8 cellular contexts compared by ENCODE assay signal in the genomic region with DNA sequence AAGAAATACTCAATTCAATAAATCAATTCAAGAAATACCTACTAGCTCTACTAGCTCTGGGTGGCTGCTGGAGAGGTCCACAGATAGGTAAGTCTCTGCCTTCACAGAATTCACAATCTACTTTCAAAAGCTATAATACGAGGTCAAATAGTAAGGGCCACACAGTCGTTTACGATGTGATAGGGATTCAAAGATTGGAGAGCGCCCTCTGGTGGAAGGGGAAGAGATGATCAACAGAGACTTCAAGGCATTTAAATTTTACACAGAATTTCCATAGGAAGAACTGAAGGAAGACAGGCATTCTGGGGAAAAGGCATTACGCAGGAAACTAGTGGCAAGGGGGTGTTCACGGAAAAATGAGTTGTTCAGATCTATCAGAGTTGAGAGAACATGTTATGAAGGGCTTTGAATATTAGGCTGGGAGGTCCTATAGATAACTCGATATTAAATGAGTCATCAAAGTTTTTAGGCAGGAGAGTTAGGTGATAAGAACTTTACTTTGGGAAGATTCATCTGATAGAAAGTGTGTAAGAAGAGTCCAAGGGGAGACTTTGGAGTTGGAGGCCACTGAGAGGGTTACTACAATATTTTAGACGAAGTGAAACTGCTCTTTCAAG.
DNase-seq lines count a peak whose midpoint lies in the region; ATAC-seq and TF ChIP-seq lines count a peak whose summit lies in the region.

No MANE protein-coding gene starts in this region.

- H3K9me3 Mint-ChIP-seq in MCF 10A (ENCODE audit: unreplicated experiment): no peaks in the 10 kb centered on the region

- H3K4me1 Mint-ChIP-seq in MCF 10A (ENCODE audit: insufficient read depth, unreplicated experiment): peaks cover 6% of the 10 kb centered on the region

- H3K27me3 Mint-ChIP-seq in MCF 10A (ENCODE audit: insufficient read depth, unreplicated experiment): no peaks in the 10 kb centered on the region

- DNase-seq in NCI-H510A treated with DMSO at 0.1 percent for 48 hours (lab: John Stamatoyannopoulos, UW) (peak; percentile 70), NCI-H510A (lab: John Stamatoyannopoulos, UW) (no peak), NCI-H2029 treated with DMSO at 0.1 percent for 48 hours (lab: John Stamatoyannopoulos, UW) (peak; percentile 22), UCSD-AML1 (lab: John Stamatoyannopoulos, UW; ENCODE audit: unreplicated experiment) (peak; percentile 17), MCF 10A (ENCODE audit: unreplicated experiment) (peak; percentile 93), kidney epithelial cell (ENCODE audit: low read depth) (peak; percentile 19)
- peak; percentile 1 to 9 (median 4) for DNase-seq in stimulated activated CD4-positive, alpha-beta T cell treated with anti-CD3 and anti-CD28 coated beads, TNF-alpha, amount 100 ng/mL, for 1 hour (ENCODE audit: low read depth in 3 of 3, low spot score in 1 of 3)

- H3K27ac Mint-ChIP-seq in MCF 10A (ENCODE audit: low read depth, unreplicated experiment): no peak overlapping the region

- peak; percentile 65 for TF ChIP-seq CTCF in MCF 10A (IDR thresholded peaks at IDR 0.05; ENCODE audit: unreplicated experiment)
- TF ChIP-seq CTCF in kidney epithelial cell (IDR thresholded peaks at IDR 0.05; ENCODE audit: insufficient read depth, low read length, poor library complexity, severe bottlenecking): peak; percentile 65

- no peaks in the 10 kb centered on the region for H3K36me3 Mint-ChIP-seq in MCF 10A (ENCODE audit: insufficient read depth, unreplicated experiment)

- POLR2A ChIA-PET in MCF 10A (lab: Yijun Ruan, JAX): interaction anchor here (0.7 to 1.4 kb wide), 4 partner anchors 12 to 242 kb away, joined by 3 to 6 read pairs (median 4); a partner anchor contains a TSS

- ATAC-seq in GM21515 (IDR thresholded peaks at IDR 0.05; ENCODE audit: unreplicated experiment): no peak

- intact Hi-C loops in MCF 10A (cut with micrococcal nuclease): loop anchor here (1.0 to 10.0 kb wide), 5 partner anchors 64 to 163 kb away; a partner anchor contains a TSS

- no TSS peak for BruUV-seq in MCF 10A (replicated peaks; lab: Mats Ljungman, UMichigan)

- H3K4me3 ChIP-seq in kidney epithelial cell (ENCODE audit: low read depth, low read length): no peak overlapping the region

- H3K4me3 Mint-ChIP-seq in MCF 10A (ENCODE audit: unreplicated experiment): no peak overlapping the region

- no peaks in the 10 kb centered on the region for H3K36me3 ChIP-seq in kidney epithelial cell (ENCODE audit: control insufficient read depth, insufficient read depth, low read length)

- H3K27me3 ChIP-seq in kidney epithelial cell (ENCODE audit: control insufficient read depth, insufficient read depth, low read length): no peaks in the 10 kb centered on the region

- CTCF ChIA-PET in MCF 10A (lab: Yijun Ruan, JAX): interaction anchor here (0.5 to 5.0 kb wide), 45 partner anchors 8 to 295 kb away, joined by 3 to 82 read pairs (median 4); no protein-coding TSS in a partner anchor
